In the genomic region with DNA sequence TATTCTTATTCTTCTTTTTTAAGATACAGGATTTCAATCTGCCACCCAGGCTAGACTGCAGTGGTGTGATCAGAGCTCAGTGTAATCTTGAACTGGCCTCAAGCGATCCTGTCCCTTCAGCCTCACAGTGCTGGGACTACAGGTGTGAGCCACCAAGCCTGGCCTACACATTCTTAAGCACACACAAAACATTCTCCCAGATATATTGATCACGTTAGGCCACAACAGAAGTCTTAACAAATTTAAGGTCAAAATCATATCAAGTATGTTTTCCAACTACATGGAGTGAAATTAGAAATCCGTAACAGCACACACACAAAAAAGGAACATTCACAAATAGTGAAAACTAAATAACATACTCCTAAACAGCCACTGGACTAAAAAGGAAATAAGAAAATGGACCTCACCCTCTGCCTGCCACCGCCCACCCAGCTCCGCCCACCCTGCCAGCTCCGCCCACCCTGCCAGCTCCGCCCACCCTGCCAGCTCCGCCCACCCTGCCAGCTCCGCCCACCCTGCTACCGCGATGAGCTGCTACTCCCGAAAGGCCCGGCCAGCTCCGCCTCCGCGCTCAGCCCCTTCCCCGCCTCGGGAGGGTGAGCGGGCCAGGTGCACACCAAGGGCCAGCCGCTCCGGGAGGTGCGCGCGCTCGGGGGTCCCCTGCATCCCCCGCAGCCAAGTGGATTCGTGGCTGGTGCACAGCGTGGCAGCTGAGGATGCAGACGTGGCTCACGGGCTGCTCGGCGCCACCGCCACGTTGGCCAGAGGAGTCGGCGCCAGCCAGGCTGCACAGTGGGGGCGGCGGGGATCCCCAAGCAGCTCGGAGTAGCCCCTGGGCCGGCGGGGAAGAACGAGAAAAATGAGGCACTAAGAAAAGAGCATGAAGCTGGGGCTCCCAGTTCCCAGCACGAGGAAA, we compare ENCODE assay signal across 1 cellular context.
TF ChIP-seq lines count a peak whose summit lies in the region.

No MANE protein-coding gene starts in this region.

TF ChIP-seq in K562, 482 proteins besides CTCF, POLR2A, EP300 and RAD21 (continued from another document and continues in another):
- TF ChIP-seq, protein P1, sequence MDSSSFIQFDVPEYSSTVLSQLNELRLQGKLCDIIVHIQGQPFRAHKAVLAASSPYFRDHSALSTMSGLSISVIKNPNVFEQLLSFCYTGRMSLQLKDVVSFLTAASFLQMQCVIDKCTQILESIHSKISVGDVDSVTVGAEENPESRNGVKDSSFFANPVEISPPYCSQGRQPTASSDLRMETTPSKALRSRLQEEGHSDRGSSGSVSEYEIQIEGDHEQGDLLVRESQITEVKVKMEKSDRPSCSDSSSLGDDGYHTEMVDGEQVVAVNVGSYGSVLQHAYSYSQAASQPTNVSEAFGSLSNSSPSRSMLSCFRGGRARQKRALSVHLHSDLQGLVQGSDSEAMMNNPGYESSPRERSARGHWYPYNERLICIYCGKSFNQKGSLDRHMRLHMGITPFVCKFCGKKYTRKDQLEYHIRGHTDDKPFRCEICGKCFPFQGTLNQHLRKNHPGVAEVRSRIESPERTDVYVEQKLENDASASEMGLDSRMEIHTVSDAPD (CRISPR knock-in tag; IDR thresholded peaks at IDR 0.05) = no peak
- TF ChIP-seq SIX5 (IDR thresholded peaks at IDR 0.05; ENCODE audit: borderline replicate concordance in 1 of 2, insufficient read depth in 1 of 2, low read depth in 1 of 2, low read length in 2 of 2) = no peak
- 0 out of 2 replicates have a peak, but pooled peaks have one; percentile 12 for TF ChIP-seq ARID1B (IDR thresholded peaks at IDR 0.05)
- TF ChIP-seq SRSF7 (optimal IDR thresholded peaks at IDR 0.05; ENCODE audit: low read depth, low read length) = no peak
- no peak for TF ChIP-seq GTF2E2 (tag; IDR thresholded peaks at IDR 0.05)
- no peak for TF ChIP-seq RBM17 (IDR thresholded peaks at IDR 0.05; ENCODE audit: borderline replicate concordance, low read depth, low read length)
- no peak for TF ChIP-seq CCAR2 (IDR thresholded peaks at IDR 0.05; ENCODE audit: low read depth, low read length)
- no peak for TF ChIP-seq NR2F6 (CRISPR knock-in tag; IDR thresholded peaks at IDR 0.05)
- no peak for TF ChIP-seq PTRF (tag; IDR thresholded peaks at IDR 0.05)
- TF ChIP-seq, protein P2, sequence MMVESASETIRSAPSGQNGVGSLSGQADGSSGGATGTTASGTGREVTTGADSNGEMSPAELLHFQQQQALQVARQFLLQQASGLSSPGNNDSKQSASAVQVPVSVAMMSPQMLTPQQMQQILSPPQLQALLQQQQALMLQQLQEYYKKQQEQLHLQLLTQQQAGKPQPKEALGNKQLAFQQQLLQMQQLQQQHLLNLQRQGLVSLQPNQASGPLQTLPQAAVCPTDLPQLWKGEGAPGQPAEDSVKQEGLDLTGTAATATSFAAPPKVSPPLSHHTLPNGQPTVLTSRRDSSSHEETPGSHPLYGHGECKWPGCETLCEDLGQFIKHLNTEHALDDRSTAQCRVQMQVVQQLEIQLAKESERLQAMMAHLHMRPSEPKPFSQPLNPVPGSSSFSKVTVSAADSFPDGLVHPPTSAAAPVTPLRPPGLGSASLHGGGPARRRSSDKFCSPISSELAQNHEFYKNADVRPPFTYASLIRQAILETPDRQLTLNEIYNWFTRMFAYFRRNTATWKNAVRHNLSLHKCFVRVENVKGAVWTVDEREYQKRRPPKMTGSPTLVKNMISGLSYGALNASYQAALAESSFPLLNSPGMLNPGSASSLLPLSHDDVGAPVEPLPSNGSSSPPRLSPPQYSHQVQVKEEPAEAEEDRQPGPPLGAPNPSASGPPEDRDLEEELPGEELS (CRISPR knock-in tag; IDR thresholded peaks at IDR 0.05; ENCODE audit: borderline replicate concordance) = no peak
- TF ChIP-seq ZC3H8 (IDR thresholded peaks at IDR 0.05) = no peak
- no peak for TF ChIP-seq NFYB (IDR thresholded peaks at IDR 0.05; ENCODE audit: extremely low read depth, insufficient read length)
- no peak for TF ChIP-seq CBFA2T2 (conservative IDR thresholded peaks at IDR 0.05)
- no peak for TF ChIP-seq SIN3B (IDR thresholded peaks at IDR 0.05; ENCODE audit: low read depth)
- TF ChIP-seq ZNF232 (CRISPR knock-in tag; IDR thresholded peaks at IDR 0.05) = no peak
- TF ChIP-seq RBM39 (optimal IDR thresholded peaks at IDR 0.05; ENCODE audit: low read depth, low read length) = no peak
- TF ChIP-seq DDX20 (tag; IDR thresholded peaks at IDR 0.05; ENCODE audit: low read depth) = no peak
- TF ChIP-seq HNRNPL (IDR thresholded peaks at IDR 0.05; ENCODE audit: low read depth, low read length) = no peak
- TF ChIP-seq, protein P3, sequence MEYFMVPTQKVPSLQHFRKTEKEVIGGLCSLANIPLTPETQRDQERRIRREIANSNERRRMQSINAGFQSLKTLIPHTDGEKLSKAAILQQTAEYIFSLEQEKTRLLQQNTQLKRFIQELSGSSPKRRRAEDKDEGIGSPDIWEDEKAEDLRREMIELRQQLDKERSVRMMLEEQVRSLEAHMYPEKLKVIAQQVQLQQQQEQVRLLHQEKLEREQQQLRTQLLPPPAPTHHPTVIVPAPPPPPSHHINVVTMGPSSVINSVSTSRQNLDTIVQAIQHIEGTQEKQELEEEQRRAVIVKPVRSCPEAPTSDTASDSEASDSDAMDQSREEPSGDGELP (CRISPR knock-in tag; IDR thresholded peaks at IDR 0.05; ENCODE audit: borderline replicate concordance) = no peak; the same call in 1 of the 2 replicates
- TF ChIP-seq PML (IDR thresholded peaks at IDR 0.05; ENCODE audit: low read length) = peak; percentile 36; the same call in 1 of the 2 replicates
- TF ChIP-seq ILK (tag; IDR thresholded peaks at IDR 0.05; ENCODE audit: borderline replicate concordance, low read depth) = no peak
- no peak for TF ChIP-seq ZBTB1 (CRISPR knock-in tag; IDR thresholded peaks at IDR 0.05; ENCODE audit: borderline replicate concordance, low read depth)
- TF ChIP-seq SUPT5H (IDR thresholded peaks at IDR 0.05) = peak; percentile 87
- TF ChIP-seq RHOXF2B (CRISPR knock-in tag; conservative IDR thresholded peaks at IDR 0.05) = no peak
- TF ChIP-seq, protein P4, sequence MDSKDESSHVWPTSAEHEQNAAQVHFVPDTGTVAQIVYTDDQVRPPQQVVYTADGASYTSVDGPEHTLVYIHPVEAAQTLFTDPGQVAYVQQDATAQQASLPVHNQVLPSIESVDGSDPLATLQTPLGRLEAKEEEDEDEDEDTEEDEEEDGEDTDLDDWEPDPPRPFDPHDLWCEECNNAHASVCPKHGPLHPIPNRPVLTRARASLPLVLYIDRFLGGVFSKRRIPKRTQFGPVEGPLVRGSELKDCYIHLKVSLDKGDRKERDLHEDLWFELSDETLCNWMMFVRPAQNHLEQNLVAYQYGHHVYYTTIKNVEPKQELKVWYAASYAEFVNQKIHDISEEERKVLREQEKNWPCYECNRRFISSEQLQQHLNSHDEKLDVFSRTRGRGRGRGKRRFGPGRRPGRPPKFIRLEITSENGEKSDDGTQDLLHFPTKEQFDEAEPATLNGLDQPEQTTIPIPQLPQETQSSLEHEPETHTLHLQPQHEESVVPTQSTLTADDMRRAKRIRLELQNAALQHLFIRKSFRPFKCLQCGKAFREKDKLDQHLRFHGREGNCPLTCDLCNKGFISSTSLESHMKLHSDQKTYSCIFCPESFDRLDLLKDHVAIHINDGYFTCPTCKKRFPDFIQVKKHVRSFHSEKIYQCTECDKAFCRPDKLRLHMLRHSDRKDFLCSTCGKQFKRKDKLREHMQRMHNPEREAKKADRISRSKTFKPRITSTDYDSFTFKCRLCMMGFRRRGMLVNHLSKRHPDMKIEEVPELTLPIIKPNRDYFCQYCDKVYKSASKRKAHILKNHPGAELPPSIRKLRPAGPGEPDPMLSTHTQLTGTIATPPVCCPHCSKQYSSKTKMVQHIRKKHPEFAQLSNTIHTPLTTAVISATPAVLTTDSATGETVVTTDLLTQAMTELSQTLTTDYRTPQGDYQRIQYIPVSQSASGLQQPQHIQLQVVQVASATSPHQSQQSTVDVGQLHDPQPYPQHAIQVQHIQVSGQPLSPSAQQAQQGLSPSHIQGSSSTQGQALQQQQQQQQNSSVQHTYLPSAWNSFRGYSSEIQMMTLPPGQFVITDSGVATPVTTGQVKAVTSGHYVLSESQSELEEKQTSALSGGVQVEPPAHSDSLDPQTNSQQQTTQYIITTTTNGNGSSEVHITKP (IDR thresholded peaks at IDR 0.05; ENCODE audit: partially characterized antibody) = no peak
- no peak for TF ChIP-seq CHD1 (IDR thresholded peaks at IDR 0.05; ENCODE audit: low read length)
- no peak for TF ChIP-seq HMG20B (CRISPR knock-in tag; IDR thresholded peaks at IDR 0.05)
- TF ChIP-seq, protein P5, sequence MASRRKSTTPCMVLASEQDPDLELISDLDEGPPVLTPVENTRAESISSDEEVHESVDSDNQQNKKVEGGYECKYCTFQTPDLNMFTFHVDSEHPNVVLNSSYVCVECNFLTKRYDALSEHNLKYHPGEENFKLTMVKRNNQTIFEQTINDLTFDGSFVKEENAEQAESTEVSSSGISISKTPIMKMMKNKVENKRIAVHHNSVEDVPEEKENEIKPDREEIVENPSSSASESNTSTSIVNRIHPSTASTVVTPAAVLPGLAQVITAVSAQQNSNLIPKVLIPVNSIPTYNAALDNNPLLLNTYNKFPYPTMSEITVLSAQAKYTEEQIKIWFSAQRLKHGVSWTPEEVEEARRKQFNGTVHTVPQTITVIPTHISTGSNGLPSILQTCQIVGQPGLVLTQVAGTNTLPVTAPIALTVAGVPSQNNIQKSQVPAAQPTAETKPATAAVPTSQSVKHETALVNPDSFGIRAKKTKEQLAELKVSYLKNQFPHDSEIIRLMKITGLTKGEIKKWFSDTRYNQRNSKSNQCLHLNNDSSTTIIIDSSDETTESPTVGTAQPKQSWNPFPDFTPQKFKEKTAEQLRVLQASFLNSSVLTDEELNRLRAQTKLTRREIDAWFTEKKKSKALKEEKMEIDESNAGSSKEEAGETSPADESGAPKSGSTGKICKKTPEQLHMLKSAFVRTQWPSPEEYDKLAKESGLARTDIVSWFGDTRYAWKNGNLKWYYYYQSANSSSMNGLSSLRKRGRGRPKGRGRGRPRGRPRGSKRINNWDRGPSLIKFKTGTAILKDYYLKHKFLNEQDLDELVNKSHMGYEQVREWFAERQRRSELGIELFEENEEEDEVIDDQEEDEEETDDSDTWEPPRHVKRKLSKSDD (conservative IDR thresholded peaks at IDR 0.05; ENCODE audit: low read length) = no peak
- no peak for TF ChIP-seq NEUROD1 (IDR thresholded peaks at IDR 0.05; ENCODE audit: borderline replicate concordance, low read depth, low read length, partially characterized antibody)
- TF ChIP-seq MAFK (IDR thresholded peaks at IDR 0.05; ENCODE audit: low read length) = no peak
- no peak for TF ChIP-seq CEBPG (CRISPR knock-in tag; IDR thresholded peaks at IDR 0.05)
- TF ChIP-seq CEBPG (tag; conservative IDR thresholded peaks at IDR 0.05 in 1 of 2, IDR thresholded peaks at IDR 0.05 in 1 of 2) = no peak
- TF ChIP-seq, protein P6, sequence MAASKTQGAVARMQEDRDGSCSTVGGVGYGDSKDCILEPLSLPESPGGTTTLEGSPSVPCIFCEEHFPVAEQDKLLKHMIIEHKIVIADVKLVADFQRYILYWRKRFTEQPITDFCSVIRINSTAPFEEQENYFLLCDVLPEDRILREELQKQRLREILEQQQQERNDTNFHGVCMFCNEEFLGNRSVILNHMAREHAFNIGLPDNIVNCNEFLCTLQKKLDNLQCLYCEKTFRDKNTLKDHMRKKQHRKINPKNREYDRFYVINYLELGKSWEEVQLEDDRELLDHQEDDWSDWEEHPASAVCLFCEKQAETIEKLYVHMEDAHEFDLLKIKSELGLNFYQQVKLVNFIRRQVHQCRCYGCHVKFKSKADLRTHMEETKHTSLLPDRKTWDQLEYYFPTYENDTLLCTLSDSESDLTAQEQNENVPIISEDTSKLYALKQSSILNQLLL (CRISPR knock-in tag; IDR thresholded peaks at IDR 0.05; ENCODE audit: borderline replicate concordance) = no peak
- no peak for TF ChIP-seq ARHGAP35 (IDR thresholded peaks at IDR 0.05; ENCODE audit: partially characterized antibody)
- TF ChIP-seq, protein P7, sequence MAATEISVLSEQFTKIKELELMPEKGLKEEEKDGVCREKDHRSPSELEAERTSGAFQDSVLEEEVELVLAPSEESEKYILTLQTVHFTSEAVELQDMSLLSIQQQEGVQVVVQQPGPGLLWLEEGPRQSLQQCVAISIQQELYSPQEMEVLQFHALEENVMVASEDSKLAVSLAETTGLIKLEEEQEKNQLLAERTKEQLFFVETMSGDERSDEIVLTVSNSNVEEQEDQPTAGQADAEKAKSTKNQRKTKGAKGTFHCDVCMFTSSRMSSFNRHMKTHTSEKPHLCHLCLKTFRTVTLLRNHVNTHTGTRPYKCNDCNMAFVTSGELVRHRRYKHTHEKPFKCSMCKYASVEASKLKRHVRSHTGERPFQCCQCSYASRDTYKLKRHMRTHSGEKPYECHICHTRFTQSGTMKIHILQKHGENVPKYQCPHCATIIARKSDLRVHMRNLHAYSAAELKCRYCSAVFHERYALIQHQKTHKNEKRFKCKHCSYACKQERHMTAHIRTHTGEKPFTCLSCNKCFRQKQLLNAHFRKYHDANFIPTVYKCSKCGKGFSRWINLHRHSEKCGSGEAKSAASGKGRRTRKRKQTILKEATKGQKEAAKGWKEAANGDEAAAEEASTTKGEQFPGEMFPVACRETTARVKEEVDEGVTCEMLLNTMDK (IDR thresholded peaks at IDR 0.05; ENCODE audit: borderline replicate concordance, insufficient read depth, low read depth, low read length, poor library complexity, severe bottlenecking) = no peak
- TF ChIP-seq ILF3 (IDR thresholded peaks at IDR 0.05; ENCODE audit: borderline replicate concordance) = no peak
- TF ChIP-seq PHF8 (IDR thresholded peaks at IDR 0.05; ENCODE audit: borderline replicate concordance, low read length) = peak; percentile 92; the same call in 1 of the 2 replicates
- no peak for TF ChIP-seq MAFG (tag; conservative IDR thresholded peaks at IDR 0.05)
- no peak for TF ChIP-seq ZNF316 (IDR thresholded peaks at IDR 0.05)
- TF ChIP-seq, protein P8, sequence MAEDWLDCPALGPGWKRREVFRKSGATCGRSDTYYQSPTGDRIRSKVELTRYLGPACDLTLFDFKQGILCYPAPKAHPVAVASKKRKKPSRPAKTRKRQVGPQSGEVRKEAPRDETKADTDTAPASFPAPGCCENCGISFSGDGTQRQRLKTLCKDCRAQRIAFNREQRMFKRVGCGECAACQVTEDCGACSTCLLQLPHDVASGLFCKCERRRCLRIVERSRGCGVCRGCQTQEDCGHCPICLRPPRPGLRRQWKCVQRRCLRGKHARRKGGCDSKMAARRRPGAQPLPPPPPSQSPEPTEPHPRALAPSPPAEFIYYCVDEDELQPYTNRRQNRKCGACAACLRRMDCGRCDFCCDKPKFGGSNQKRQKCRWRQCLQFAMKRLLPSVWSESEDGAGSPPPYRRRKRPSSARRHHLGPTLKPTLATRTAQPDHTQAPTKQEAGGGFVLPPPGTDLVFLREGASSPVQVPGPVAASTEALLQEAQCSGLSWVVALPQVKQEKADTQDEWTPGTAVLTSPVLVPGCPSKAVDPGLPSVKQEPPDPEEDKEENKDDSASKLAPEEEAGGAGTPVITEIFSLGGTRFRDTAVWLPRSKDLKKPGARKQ (CRISPR knock-in tag; IDR thresholded peaks at IDR 0.05) = no peak
- peak; percentile 85 for TF ChIP-seq RBFOX2 (IDR thresholded peaks at IDR 0.05; ENCODE audit: low read depth, low read length)
- TF ChIP-seq HMGN3 (IDR thresholded peaks at IDR 0.05; ENCODE audit: borderline replicate concordance, extremely low read depth, insufficient read length, low read depth, low read length) = peak; percentile 41
- no peak for TF ChIP-seq ZNF431 (CRISPR knock-in tag; IDR thresholded peaks at IDR 0.05)
- no peak; the same call in 1 of the 2 replicates for TF ChIP-seq NFIC (IDR thresholded peaks at IDR 0.05)
- TF ChIP-seq PURB (CRISPR knock-in tag; IDR thresholded peaks at IDR 0.05; ENCODE audit: low read depth) = no peak
- TF ChIP-seq, protein P9, sequence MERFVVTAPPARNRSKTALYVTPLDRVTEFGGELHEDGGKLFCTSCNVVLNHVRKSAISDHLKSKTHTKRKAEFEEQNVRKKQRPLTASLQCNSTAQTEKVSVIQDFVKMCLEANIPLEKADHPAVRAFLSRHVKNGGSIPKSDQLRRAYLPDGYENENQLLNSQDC (CRISPR knock-in tag; IDR thresholded peaks at IDR 0.05) = no peak
- TF ChIP-seq HIVEP1 (CRISPR knock-in tag; IDR thresholded peaks at IDR 0.05) = no peak
- TF ChIP-seq PCBP2 (IDR thresholded peaks at IDR 0.05; ENCODE audit: low read depth, low read length, poor library complexity, severe bottlenecking) = no peak
